In genomic region chr7:145497911-145498525, GRCh38 we compare ENCODE assay signal across 22 cellular contexts.
"Had no signal": no experiment of that assay in that cellular context is flagged by ENCODE, and none has a peak within 500 bp of the region (broad histone marks: within the 10 kb centered on the region; RNA-seq: fewer than 3 reads in every experiment).

No MANE protein-coding gene starts in this region.

- H3K27ac ChIP-seq: dorsolateral prefrontal cortex, gastrocnemius medialis, neutrophil, parathyroid adenoma, right lobe of liver, stomach, testis, tibial artery had no signal

- DNase-seq: cerebellar nuclear complex; dorsolateral prefrontal cortex; effector CD4-positive, alpha-beta T cell; gastrocnemius medialis; head of caudate nucleus; mesenchymal stem cell; mucosa of descending colon; naive B cell; right lobe of liver; small intestine; stimulated activated CD4-positive, alpha-beta T cell treated with anti-CD3 and anti-CD28 coated beads, Interleukin-1b, Interleukin-23, amount 100 ng/mL, for 48 hours; stimulated activated CD4-positive, alpha-beta T cell treated with anti-CD3 and anti-CD28 coated beads, Interleukin-4, amount 100 ng/mL, for 1 hour; stimulated activated naive CD4-positive, alpha-beta T cell treated with Interleukin-2 at 50 U/mL for 16 hours; stomach; substantia nigra; testis; tibial artery had no signal

- H3K36me3 ChIP-seq: gastrocnemius medialis, neutrophil, right lobe of liver, stomach, tibial artery had no signal

- H3K4me1 ChIP-seq: gastrocnemius medialis, parathyroid adenoma, right lobe of liver, stomach, testis, tibial artery had no signal

- ATAC-seq: gastrocnemius medialis; left lobe of liver; mucosa of descending colon; natural killer cell treated with Interleukin-12 subunit alpha and Interleukin-12 subunit beta and Interleukin-15 and Interleukin-18, amount 100 ng/mL, for 72 hours; right lobe of liver; stimulated activated effector memory CD8-positive, alpha-beta T cell treated with anti-CD3 and anti-CD28 coated beads, Interleukin-12 subunit alpha, Interleukin-12 subunit beta, amount 100 ng/mL, for 72 hours had no signal

- H2AFZ ChIP-seq: parathyroid adenoma had no signal

- H3K79me2 ChIP-seq: parathyroid adenoma had no signal

- H3K9ac ChIP-seq: parathyroid adenoma had no signal

- H3K4me3 ChIP-seq: dorsolateral prefrontal cortex, gastrocnemius medialis, mucosa of descending colon, right lobe of liver, stomach, testis, tibial artery had no signal

- H3K27me3 ChIP-seq: gastrocnemius medialis, neutrophil, right lobe of liver, stomach, testis, tibial artery had no signal

- H3K9me3 ChIP-seq: gastrocnemius medialis, neutrophil, right lobe of liver, testis, tibial artery had no signal
